ENCODE assay signal across 8 cellular contexts in genomic region chr6:41577865-41578713, GRCh38. TPM values are rescaled to one million over a fixed set of nuclear protein-coding genes. Genes with fewer than 3 reads are reported as not detected.
DNase-seq lines count a peak whose midpoint lies in the region; ATAC-seq, FAIRE-seq and TF ChIP-seq lines count a peak whose summit lies in the region.

No MANE protein-coding gene starts in this region.

- no peaks in the 10 kb centered on the region for H3K79me2 ChIP-seq in K562 (ENCODE audit: control insufficient read depth, insufficient read depth, low read length)
- peaks cover 24% of the 10 kb centered on the region for H3K79me2 ChIP-seq in HepG2 (ENCODE audit: insufficient read depth, low read length)

- no peaks in the 10 kb centered on the region for H3K9me3 Mint-ChIP-seq in activated CD8-positive, alpha-beta T cell treated with anti-CD3 and anti-CD28 coated beads for 36 hours
- peaks cover 0 to 2% (median 0%) of the 10 kb centered on the region in 7 donors for H3K9me3 Mint-ChIP-seq in CD14-positive monocyte
- no peaks in the 10 kb centered on the region for H3K9me3 Mint-ChIP-seq in natural killer cell treated with Interleukin-12 subunit alpha and Interleukin-12 subunit beta and Interleukin-15 and Interleukin-18, amount 100 ng/mL, for 72 hours

- CTCF ChIA-PET in K562 (lab: Yijun Ruan, JAX; ENCODE audit: low intra/inter-chr PET ratio) = interaction anchor here (0.7 kb wide), 1 partner anchor 148 kb away, joined by 4 read pairs; no protein-coding TSS in a partner anchor
- CTCF ChIA-PET in HepG2 (lab: Yijun Ruan, JAX; ENCODE audit: low intra/inter-chr PET ratio, low total read pairs) = interaction anchor here (1.3 kb wide), 1 partner anchor 209 kb away, joined by 3 read pairs; no protein-coding TSS in a partner anchor
- CTCF ChIA-PET in activated CD8-positive, alpha-beta T cell treated with anti-CD3 and anti-CD28 coated beads for 36 hours (lab: Charles Lee) = interaction anchor here (0.9 to 2.1 kb wide), 2 partner anchors 13 to 153 kb away, joined by 3 to 5 read pairs; no protein-coding TSS in a partner anchor

- no TSS peak for BruUV-seq in K562 (replicated peaks; lab: Mats Ljungman, UMichigan)
- BruUV-seq in HepG2 (replicated peaks; lab: Mats Ljungman, UMichigan) = no TSS peak

- POLR2A ChIA-PET in K562 (lab: Yijun Ruan, JAX) = interaction anchor here (1.0 to 1.8 kb wide), 3 partner anchors 21 to 34 kb away, joined by 3 to 6 read pairs (median 6); no protein-coding TSS in a partner anchor
- POLR2A ChIA-PET in HepG2 (lab: Yijun Ruan, JAX) = interaction anchor here (0.7 to 3.1 kb wide), 28 partner anchors 10 to 506 kb away, joined by 3 to 60 read pairs (median 10); partner anchors contain the start of genes FOXP4, NFYA, OARD1 and TAF8
- POLR2A ChIA-PET in activated CD8-positive, alpha-beta T cell treated with anti-CD3 and anti-CD28 coated beads for 36 hours (lab: Charles Lee) = interaction anchor here (1.1 to 1.5 kb wide), 2 partner anchors 61 to 81 kb away, joined by 3 to 7 read pairs; no protein-coding TSS in a partner anchor

- intact Hi-C loops in K562 (cut with micrococcal nuclease) (loop anchor here (1.0 kb wide), 1 partner anchor 32 kb away; the partner anchor contains the start of gene FOXP4), HepG2 (cut with micrococcal nuclease; ENCODE audit: unreplicated experiment) (loop anchor here (1.0 kb wide), 4 partner anchors 10 to 151 kb away; no protein-coding TSS in a partner anchor), CD14-positive monocyte (cut with micrococcal nuclease) (no loop called here)
- intact Hi-C loops in activated CD8-positive, alpha-beta T cell treated with anti-CD3 and anti-CD28 coated beads for 36 hours (cut with micrococcal nuclease) = no loop called here

- H2AFZ ChIP-seq in K562 (ENCODE audit: low read depth, low read length) (peak overlapping the region; percentile 78), HepG2 (ENCODE audit: low read length) (no peak overlapping the region)

- DNase-seq in DMS153 treated with DMSO at 0.1 percent for 48 hours (lab: John Stamatoyannopoulos, UW; ENCODE audit: unreplicated experiment) (peak; percentile 86), NCI-H2029 (lab: John Stamatoyannopoulos, UW) (peak; percentile 71), K562 (ENCODE audit: extremely low read depth in 1 of 4, low spot score in 3 of 4) (peak; percentile 71 to 79 (median 76)), HepG2 (ENCODE audit: low spot score) (peak; percentile 99), CD14-positive monocyte (ENCODE audit: low spot score) (no peak), SK-N-DZ (ENCODE audit: low spot score) (no peak)
- DNase-seq in activated CD8-positive, alpha-beta T cell treated with anti-CD3 and anti-CD28 coated beads for 36 hours = no peak
- no peak for DNase-seq in natural killer cell treated with Interleukin-12 subunit alpha and Interleukin-12 subunit beta and Interleukin-15 and Interleukin-18, amount 100 ng/mL, for 72 hours (ENCODE audit: low spot score)

- no peaks in the 10 kb centered on the region for H3K36me3 Mint-ChIP-seq in activated CD8-positive, alpha-beta T cell treated with anti-CD3 and anti-CD28 coated beads for 36 hours (ENCODE audit: low read depth)
- H3K36me3 Mint-ChIP-seq in CD14-positive monocyte = peaks cover 35 to 53% of the 10 kb centered on the region in 2 donors
- no peaks in the 10 kb centered on the region for H3K36me3 Mint-ChIP-seq in natural killer cell treated with Interleukin-12 subunit alpha and Interleukin-12 subunit beta and Interleukin-15 and Interleukin-18, amount 100 ng/mL, for 72 hours

- FAIRE-seq in K562 (lab: Jason Lieb, UNC) (peak; percentile 77), HepG2 (lab: Jason Lieb, UNC) (peak; percentile 100)

- peaks cover 6% of the 10 kb centered on the region; the same call in 1 of the 2 replicates for H4K20me1 ChIP-seq in K562 (replicated peaks; ENCODE audit: control insufficient read depth, insufficient read depth, low read length)
- no peaks in the 10 kb centered on the region; the same call in 1 of the 2 replicates for H4K20me1 ChIP-seq in HepG2 (ENCODE audit: insufficient read depth, low read length)

- TF ChIP-seq RAD21 in K562 (CRISPR knock-in tag; conservative IDR thresholded peaks at IDR 0.05 in 1 of 2, IDR thresholded peaks at IDR 0.05 in 1 of 2) (no peak), HepG2 (CRISPR knock-in tag; IDR thresholded peaks at IDR 0.05) (0 out of 2 replicates have a peak, but pooled peaks have one; percentile 23)

- H3K4me2 ChIP-seq in K562 (ENCODE audit: insufficient read depth, low read length) = peak overlapping the region; percentile 65
- H3K4me2 ChIP-seq in HepG2 (ENCODE audit: low read depth, low read length) = peak overlapping the region; percentile 81

- H3K4me3 Mint-ChIP-seq in activated CD8-positive, alpha-beta T cell treated with anti-CD3 and anti-CD28 coated beads for 36 hours = no peak overlapping the region
- no peak overlapping the region for H3K4me3 Mint-ChIP-seq in CD14-positive monocyte
- no peak overlapping the region for H3K4me3 Mint-ChIP-seq in natural killer cell treated with Interleukin-12 subunit alpha and Interleukin-12 subunit beta and Interleukin-15 and Interleukin-18, amount 100 ng/mL, for 72 hours

- no peak overlapping the region for H3K27ac Mint-ChIP-seq in activated CD8-positive, alpha-beta T cell treated with anti-CD3 and anti-CD28 coated beads for 36 hours
- H3K27ac Mint-ChIP-seq in CD14-positive monocyte = peak overlapping the region in 3 of 7 donors; percentile 9 to 70 (median 42)
- peak overlapping the region in 1 of 2 donors; percentile 79 for H3K27ac Mint-ChIP-seq in natural killer cell treated with Interleukin-12 subunit alpha and Interleukin-12 subunit beta and Interleukin-15 and Interleukin-18, amount 100 ng/mL, for 72 hours

- peak overlapping the region; percentile 65; the same call in 2 of the 3 replicates for H3K27ac ChIP-seq in K562 (ENCODE audit: extremely low read depth, low read depth, low read length)
- H3K27ac ChIP-seq in HepG2 (ENCODE audit: extremely low read length, insufficient read depth, low read length) = peak overlapping the region; percentile 85

- TF ChIP-seq EP300 in K562 (IDR thresholded peaks at IDR 0.05; ENCODE audit: low read length) (no peak), HepG2 (IDR thresholded peaks at IDR 0.05; ENCODE audit: low read depth in 2 of 2, low read length in 2 of 2) (peak in 1 of 2 experiments; percentile 78; a peak in 2 of 4 replicates), HepG2 (CRISPR knock-in tag; IDR thresholded peaks at IDR 0.05; ENCODE audit: borderline replicate concordance) (peak; percentile 66)

- no peaks in the 10 kb centered on the region for H3K4me1 Mint-ChIP-seq in activated CD8-positive, alpha-beta T cell treated with anti-CD3 and anti-CD28 coated beads for 36 hours (ENCODE audit: low read depth)
- H3K4me1 Mint-ChIP-seq in CD14-positive monocyte = peaks cover 20% of the 10 kb centered on the region
- H3K4me1 Mint-ChIP-seq in natural killer cell treated with Interleukin-12 subunit alpha and Interleukin-12 subunit beta and Interleukin-15 and Interleukin-18, amount 100 ng/mL, for 72 hours (ENCODE audit: low read depth in 2 of 2) = peaks cover 8 to 49% of the 10 kb centered on the region in 2 donors

- H3K27me3 Mint-ChIP-seq in activated CD8-positive, alpha-beta T cell treated with anti-CD3 and anti-CD28 coated beads for 36 hours = no peaks in the 10 kb centered on the region
- H3K27me3 Mint-ChIP-seq in CD14-positive monocyte (ENCODE audit: low read depth in 3 of 3) = peaks cover 0 to 7% (median 5%) of the 10 kb centered on the region in 3 donors
- no peaks in the 10 kb centered on the region for H3K27me3 Mint-ChIP-seq in natural killer cell treated with Interleukin-12 subunit alpha and Interleukin-12 subunit beta and Interleukin-15 and Interleukin-18, amount 100 ng/mL, for 72 hours

- H3K9me3 ChIP-seq in K562 (replicated peaks; ENCODE audit: control insufficient read depth, insufficient read depth, low read depth, low read length) (no peaks in the 10 kb centered on the region), HepG2 (ENCODE audit: low read length) (no peaks in the 10 kb centered on the region)

- H3K27me3 ChIP-seq in K562 (ENCODE audit: control insufficient read depth in 2 of 2, insufficient read depth in 2 of 2, low read length in 2 of 2) = no peaks in the 10 kb centered on the region
- no peaks in the 10 kb centered on the region for H3K27me3 ChIP-seq in HepG2 (ENCODE audit: control insufficient read depth in 1 of 2, insufficient read depth in 2 of 2, low read length in 2 of 2)

- peaks cover 18 to 27% of the 10 kb centered on the region in 2 experiments for H3K4me1 ChIP-seq in K562 (replicated peaks in 1 of 2; ENCODE audit: control insufficient read depth in 2 of 2, insufficient read depth in 2 of 2, low read length in 2 of 2)
- peaks cover 94% of the 10 kb centered on the region for H3K4me1 ChIP-seq in HepG2 (ENCODE audit: insufficient read depth, low read length)

- TF ChIP-seq CTCF in K562 (IDR thresholded peaks at IDR 0.05 in 2 of 3, conservative IDR thresholded peaks at IDR 0.05 in 1 of 3; ENCODE audit: insufficient read depth in 2 of 3, low read depth in 1 of 3, low read length in 3 of 3) (no peak), HepG2 (CRISPR knock-in tag; IDR thresholded peaks at IDR 0.05) (peak; percentile 31; the same call in 1 of the 2 replicates), CD14-positive monocyte (IDR thresholded peaks at IDR 0.05) (no peak)
- no peak for TF ChIP-seq CTCF in activated CD8-positive, alpha-beta T cell treated with anti-CD3 and anti-CD28 coated beads for 36 hours (IDR thresholded peaks at IDR 0.05)

- H3K36me3 ChIP-seq in K562 (ENCODE audit: control insufficient read depth, insufficient read depth, low read length) = peaks cover 20% of the 10 kb centered on the region; the same call in 2 of the 3 replicates
- H3K36me3 ChIP-seq in HepG2 (replicated peaks in 1 of 2; ENCODE audit: control insufficient read depth in 1 of 2, insufficient read depth in 2 of 2, low read length in 2 of 2) = peaks cover 32 to 61% of the 10 kb centered on the region in 2 experiments

- ATAC-seq in K562 (peak; percentile 81), HepG2 (peak; percentile 89)
- no peak for ATAC-seq in activated CD8-positive, alpha-beta T cell treated with anti-CD3 and anti-CD28 coated beads for 36 hours
- ATAC-seq in natural killer cell treated with Interleukin-12 subunit alpha and Interleukin-12 subunit beta and Interleukin-15 and Interleukin-18, amount 100 ng/mL, for 72 hours = no peak

- H3K9me1 ChIP-seq in K562 (ENCODE audit: control insufficient read depth, insufficient read depth, low read length) = no peaks in the 10 kb centered on the region

- in situ Hi-C loops in K562 (cut with MboI) (no loop called here), HepG2 (cut with HindIII; ENCODE audit: extremely low pct_ligation_motif_present, low pct_unique_long_range_greater_than_20kb) (no loop called here)

- no peak overlapping the region for H3K4me3 ChIP-seq in K562
- peak overlapping the region; percentile 7 to 54 (median 32) for H3K4me3 ChIP-seq in HepG2 (replicated peaks in 1 of 3; ENCODE audit: insufficient read depth in 1 of 3, low read depth in 2 of 3, low read length in 3 of 3)

- H3K9ac ChIP-seq in K562 (ENCODE audit: insufficient read depth in 1 of 2, low read depth in 2 of 2, low read length in 2 of 2) (peak overlapping the region; percentile 30 to 84), HepG2 (ENCODE audit: insufficient read depth, low read depth, low read length) (peak overlapping the region; percentile 71)

- 35% methylated on average over 9 of the region's 9 CpGs for WGBS in K562 (ENCODE audit: insufficient coverage, low coverage, missing lambda C conversion rate)
- 1% methylated on average over 9 of the region's 9 CpGs for WGBS in HepG2 (ENCODE audit: low lambda C conversion rate)

- TF ChIP-seq POLR2A in K562 (conservative IDR thresholded peaks at IDR 0.05) (no peak), HepG2 (IDR thresholded peaks at IDR 0.05; ENCODE audit: insufficient read depth in 1 of 2, low read depth in 2 of 2, low read length in 2 of 2) (peak; percentile 37 to 52; a peak in 3 of 4 replicates)

RNA-seq across cellular contexts. Expression of gene FOXP4, which starts 31.9 kb away (rescaled TPM):
- 5.5 and 10.3 TPM in 2 replicates for total RNA-seq in K562 (2011; cell fraction: chromatin; rRNA removed; ENCODE audit: low replicate concordance)
- 4.9 and 8.2 TPM in 2 replicates for total RNA-seq in K562 (2011; cell fraction: nucleolus; rRNA removed)
- total RNA-seq in K562 (2011; cell fraction: nucleoplasm; rRNA removed) = 5.6 and 10.2 TPM in 2 replicates
- total RNA-seq in K562 (2014; rRNA removed) (3.4 and 5.9 TPM in 2 replicates), K562 (2014; rRNA removed; fragmentation: Illumina TruSeq; extraction: Trizol) (0.70 and 1.1 TPM in 2 replicates), K562 (2015; rRNA removed; fragmentation: Illumina TruSeq; extraction: Trizol) (2.3 TPM in 2 replicates), K562 (2021) (26.7 and 29.4 TPM in 2 replicates), HepG2 (2016; rRNA removed; fragmentation: Illumina TruSeq; extraction: Trizol) (11.0 TPM in 2 replicates)
- polyA plus RNA-seq in K562 (2011; rRNA removed) (1.2 and 2.9 TPM in 2 replicates), K562 (2014; fragmentation: Illumina TruSeq; extraction: Trizol) (5.9 and 13.8 TPM in 2 replicates), K562 (2014; fragmentation: Nextera tagmentation; extraction: Ambion mirVana) (under 1 TPM; 0.11 TPM), K562 (2014; rRNA removed) (6.7 and 7.4 TPM in 2 replicates), HepG2 (2011; rRNA removed) (12.4 and 15.9 TPM in 2 replicates), CD14-positive monocyte (under 1 TPM; 0.62 to 0.65 TPM)
- polyA plus RNA-seq in K562 (2011; cell fraction: cytosol; rRNA removed) = 1.5 and 3.9 TPM in 2 replicates
- polyA plus RNA-seq in K562 (2011; cell fraction: nucleus; rRNA removed) = 4.4 and 9.6 TPM in 2 replicates
- 17.6 and 30.3 TPM in 2 replicates for polyA plus RNA-seq in K562 (2012)
- 0.87 and 1.4 TPM in 2 replicates for polyA minus RNA-seq in K562 (2011; rRNA and poly(A)+ RNA removed)
- 7.2 and 14.0 TPM in 2 replicates for polyA minus RNA-seq in K562 (2011; cell fraction: cytosol; rRNA and poly(A)+ RNA removed)
- polyA minus RNA-seq in K562 (2011; cell fraction: nucleus; rRNA and poly(A)+ RNA removed) = 2.9 and 4.7 TPM in 2 replicates
- 2.8 and 3.0 TPM in 2 replicates for total RNA-seq in HepG2 (2016; cell fraction: cytosol; rRNA removed; fragmentation: Illumina TruSeq; extraction: Trizol; ENCODE audit: low read depth)
- 9.5 and 11.3 TPM in 2 replicates for total RNA-seq in HepG2 (2016; cell fraction: insoluble cytoplasmic fraction; rRNA removed; fragmentation: Illumina TruSeq; extraction: Trizol)
- total RNA-seq in HepG2 (2016; cell fraction: membrane; rRNA removed; fragmentation: Illumina TruSeq; extraction: Trizol) = 15.4 and 15.8 TPM in 2 replicates
- 14.9 TPM in 2 replicates for total RNA-seq in HepG2 (2016; cell fraction: nucleus; rRNA removed; fragmentation: Illumina TruSeq; extraction: Trizol)
- 6.6 and 10.1 TPM in 2 replicates for polyA plus RNA-seq in HepG2 (2011; cell fraction: cytosol; rRNA removed)
- polyA plus RNA-seq in HepG2 (2011; cell fraction: nucleus; rRNA removed) = 47.8 and 59.4 TPM in 2 replicates
- 53.6 and 69.1 TPM in 2 replicates for polyA plus RNA-seq in HepG2 (2012)
- polyA plus RNA-seq in HepG2 (2016; cell fraction: cytosol; fragmentation: Illumina TruSeq; extraction: Trizol; ENCODE audit: low read depth) = 10.9 and 11.7 TPM in 2 replicates
- 37.6 and 56.8 TPM in 2 replicates for polyA plus RNA-seq in HepG2 (2016; cell fraction: insoluble cytoplasmic fraction; fragmentation: Illumina TruSeq; extraction: Trizol; ENCODE audit: low read depth)
- 44.1 and 44.7 TPM in 2 replicates for polyA plus RNA-seq in HepG2 (2016; cell fraction: membrane; fragmentation: Illumina TruSeq; extraction: Trizol; ENCODE audit: low read depth)
- 75.1 and 80.7 TPM in 2 replicates for polyA plus RNA-seq in HepG2 (2016; cell fraction: nucleus; fragmentation: Illumina TruSeq; extraction: Trizol; ENCODE audit: insufficient read depth, low read depth)
- 3.3 and 26.4 TPM in 2 replicates for polyA minus RNA-seq in HepG2 (2011; rRNA and poly(A)+ RNA removed; ENCODE audit: low replicate concordance)
- polyA minus RNA-seq in HepG2 (2011; cell fraction: cytosol; rRNA and poly(A)+ RNA removed) = 29.5 and 30.0 TPM in 2 replicates
- 15.2 and 15.5 TPM in 2 replicates for polyA minus RNA-seq in HepG2 (2011; cell fraction: nucleus; rRNA and poly(A)+ RNA removed)
- total RNA-seq in activated CD8-positive, alpha-beta T cell treated with anti-CD3 and anti-CD28 coated beads for 36 hours = 10 to 100 TPM; 11.0 to 11.8 TPM
- 5.3 and 8.4 TPM in 2 replicates for polyA plus RNA-seq in SK-N-DZ (2014; cell fraction: cytosol; rRNA removed)
- polyA plus RNA-seq in SK-N-DZ (2014; cell fraction: nucleus; rRNA removed) = 2.2 and 3.9 TPM in 2 replicates
- 100 to 1,000 TPM in 1 of 2 donors, 10 to 100 TPM in 1; 52.4 to 110 TPM for total RNA-seq in natural killer cell treated with Interleukin-12 subunit alpha and Interleukin-12 subunit beta and Interleukin-15 and Interleukin-18, amount 100 ng/mL, for 72 hours

Comparison
In these comparisons a context has a peak if more than half of its experiments do, and no peak if none do; other contexts are left out.
1. DNase-seq: peak in DMS153 treated with DMSO at 0.1 percent for 48 hours (single experiment), NCI-H2029 (single experiment), K562 (4 of 4) and HepG2 (single experiment); none in activated CD8-positive, alpha-beta T cell treated with anti-CD3 and anti-CD28 coated beads for 36 hours (single experiment), CD14-positive monocyte (single experiment), SK-N-DZ (single experiment) and natural killer cell treated with Interleukin-12 subunit alpha and Interleukin-12 subunit beta and Interleukin-15 and Interleukin-18, amount 100 ng/mL, for 72 hours (single experiment).
2. ATAC-seq: peak in K562 (single experiment) and HepG2 (single experiment); none in activated CD8-positive, alpha-beta T cell treated with anti-CD3 and anti-CD28 coated beads for 36 hours (single experiment) and natural killer cell treated with Interleukin-12 subunit alpha and Interleukin-12 subunit beta and Interleukin-15 and Interleukin-18, amount 100 ng/mL, for 72 hours (0 of 2).
3. intact Hi-C loops: an anchor here in K562 (1.0 kb wide) and HepG2 (1.0 kb wide); none called in activated CD8-positive, alpha-beta T cell treated with anti-CD3 and anti-CD28 coated beads for 36 hours and CD14-positive monocyte.